Comparison of ENCODE assay signal across 1 cellular context in genomic region chr5:177447611-177448243, GRCh38.
TF ChIP-seq lines count a peak whose summit lies in the region.

No MANE protein-coding gene starts in this region.

TF ChIP-seq in HepG2, 621 proteins besides CTCF, POLR2A, EP300 and RAD21 (continued from another document and continues in another):
- no peak for TF ChIP-seq SNAPC4 (CRISPR knock-in tag; IDR thresholded peaks at IDR 0.05)
- TF ChIP-seq ZNF556 (CRISPR knock-in tag; IDR thresholded peaks at IDR 0.05; ENCODE audit: borderline replicate concordance), result 0 out of 2 replicates have a peak, but pooled peaks have one; percentile 67
- TF ChIP-seq ZNF607 (CRISPR knock-in tag; IDR thresholded peaks at IDR 0.05; ENCODE audit: borderline replicate concordance), result 0 out of 2 replicates have a peak, but pooled peaks have one; percentile 36
- no peak for TF ChIP-seq SYNCRIP (IDR thresholded peaks at IDR 0.05; ENCODE audit: insufficient read depth, low read depth, low read length)
- peak; percentile 90 for TF ChIP-seq RXRA (CRISPR knock-in tag; IDR thresholded peaks at IDR 0.05)
- no peak for TF ChIP-seq KLF15 (CRISPR knock-in tag; IDR thresholded peaks at IDR 0.05; ENCODE audit: borderline replicate concordance)
- peak; percentile 21; the same call in 1 of the 2 replicates for TF ChIP-seq HES4 (CRISPR knock-in tag; IDR thresholded peaks at IDR 0.05; ENCODE audit: borderline replicate concordance)
- TF ChIP-seq, protein P1, sequence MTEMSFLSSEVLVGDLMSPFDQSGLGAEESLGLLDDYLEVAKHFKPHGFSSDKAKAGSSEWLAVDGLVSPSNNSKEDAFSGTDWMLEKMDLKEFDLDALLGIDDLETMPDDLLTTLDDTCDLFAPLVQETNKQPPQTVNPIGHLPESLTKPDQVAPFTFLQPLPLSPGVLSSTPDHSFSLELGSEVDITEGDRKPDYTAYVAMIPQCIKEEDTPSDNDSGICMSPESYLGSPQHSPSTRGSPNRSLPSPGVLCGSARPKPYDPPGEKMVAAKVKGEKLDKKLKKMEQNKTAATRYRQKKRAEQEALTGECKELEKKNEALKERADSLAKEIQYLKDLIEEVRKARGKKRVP (CRISPR knock-in tag; IDR thresholded peaks at IDR 0.05), result 0 out of 4 replicates have a peak, but pooled peaks of 1 of the 2 experiments have one; percentile 3
- TF ChIP-seq ZNF746 (CRISPR knock-in tag; IDR thresholded peaks at IDR 0.05), result no peak
- TF ChIP-seq, protein P2, sequence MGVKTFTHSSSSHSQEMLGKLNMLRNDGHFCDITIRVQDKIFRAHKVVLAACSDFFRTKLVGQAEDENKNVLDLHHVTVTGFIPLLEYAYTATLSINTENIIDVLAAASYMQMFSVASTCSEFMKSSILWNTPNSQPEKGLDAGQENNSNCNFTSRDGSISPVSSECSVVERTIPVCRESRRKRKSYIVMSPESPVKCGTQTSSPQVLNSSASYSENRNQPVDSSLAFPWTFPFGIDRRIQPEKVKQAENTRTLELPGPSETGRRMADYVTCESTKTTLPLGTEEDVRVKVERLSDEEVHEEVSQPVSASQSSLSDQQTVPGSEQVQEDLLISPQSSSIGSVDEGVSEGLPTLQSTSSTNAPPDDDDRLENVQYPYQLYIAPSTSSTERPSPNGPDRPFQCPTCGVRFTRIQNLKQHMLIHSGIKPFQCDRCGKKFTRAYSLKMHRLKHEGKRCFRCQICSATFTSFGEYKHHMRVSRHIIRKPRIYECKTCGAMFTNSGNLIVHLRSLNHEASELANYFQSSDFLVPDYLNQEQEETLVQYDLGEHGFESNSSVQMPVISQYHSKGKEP (CRISPR knock-in tag; IDR thresholded peaks at IDR 0.05), result no peak
- peak; percentile 67 for TF ChIP-seq RXRB (CRISPR knock-in tag; IDR thresholded peaks at IDR 0.05; ENCODE audit: borderline replicate concordance)
- peak; percentile 74 for TF ChIP-seq ESRRA (CRISPR knock-in tag; IDR thresholded peaks at IDR 0.05; ENCODE audit: low read depth)
- no peak for TF ChIP-seq ZMYM4 (CRISPR knock-in tag; IDR thresholded peaks at IDR 0.05)
- TF ChIP-seq FOXA3 (CRISPR knock-in tag; IDR thresholded peaks at IDR 0.05), result peak; percentile 57; the same call in 1 of the 2 replicates
- no peak for TF ChIP-seq MAF1 (CRISPR knock-in tag; IDR thresholded peaks at IDR 0.05; ENCODE audit: borderline replicate concordance)
- TF ChIP-seq GLI4 (CRISPR knock-in tag; IDR thresholded peaks at IDR 0.05; ENCODE audit: borderline replicate concordance), result no peak
- peak; percentile 70; the same call in 1 of the 2 replicates for TF ChIP-seq ZSCAN21 (CRISPR knock-in tag; IDR thresholded peaks at IDR 0.05; ENCODE audit: borderline replicate concordance)
- no peak for TF ChIP-seq PLRG1 (conservative IDR thresholded peaks at IDR 0.05)
- no peak for TF ChIP-seq KAT7 (CRISPR knock-in tag; IDR thresholded peaks at IDR 0.05; ENCODE audit: borderline replicate concordance)
- peak; percentile 13; the same call in 1 of the 2 replicates for TF ChIP-seq SIX1 (CRISPR knock-in tag; IDR thresholded peaks at IDR 0.05; ENCODE audit: borderline replicate concordance)
- no peak for TF ChIP-seq ATAD3A (CRISPR knock-in tag; IDR thresholded peaks at IDR 0.05)
- TF ChIP-seq BCL3 (CRISPR knock-in tag; IDR thresholded peaks at IDR 0.05), result no peak
- no peak for TF ChIP-seq ZNF329 (CRISPR knock-in tag; IDR thresholded peaks at IDR 0.05; ENCODE audit: low read depth)
- TF ChIP-seq HCFC1 (IDR thresholded peaks at IDR 0.05; ENCODE audit: low read depth, low read length), result no peak
- TF ChIP-seq AGO2 (optimal IDR thresholded peaks at IDR 0.05; ENCODE audit: low read depth, low read length), result peak; percentile 20
- TF ChIP-seq, protein P3, sequence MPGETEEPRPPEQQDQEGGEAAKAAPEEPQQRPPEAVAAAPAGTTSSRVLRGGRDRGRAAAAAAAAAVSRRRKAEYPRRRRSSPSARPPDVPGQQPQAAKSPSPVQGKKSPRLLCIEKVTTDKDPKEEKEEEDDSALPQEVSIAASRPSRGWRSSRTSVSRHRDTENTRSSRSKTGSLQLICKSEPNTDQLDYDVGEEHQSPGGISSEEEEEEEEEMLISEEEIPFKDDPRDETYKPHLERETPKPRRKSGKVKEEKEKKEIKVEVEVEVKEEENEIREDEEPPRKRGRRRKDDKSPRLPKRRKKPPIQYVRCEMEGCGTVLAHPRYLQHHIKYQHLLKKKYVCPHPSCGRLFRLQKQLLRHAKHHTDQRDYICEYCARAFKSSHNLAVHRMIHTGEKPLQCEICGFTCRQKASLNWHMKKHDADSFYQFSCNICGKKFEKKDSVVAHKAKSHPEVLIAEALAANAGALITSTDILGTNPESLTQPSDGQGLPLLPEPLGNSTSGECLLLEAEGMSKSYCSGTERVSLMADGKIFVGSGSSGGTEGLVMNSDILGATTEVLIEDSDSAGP (CRISPR knock-in tag; IDR thresholded peaks at IDR 0.05; ENCODE audit: borderline replicate concordance), result peak; percentile 51; the same call in 1 of the 2 replicates
- no peak for TF ChIP-seq ZFP90 (CRISPR knock-in tag; IDR thresholded peaks at IDR 0.05; ENCODE audit: borderline replicate concordance)
- no peak for TF ChIP-seq ZNF674 (CRISPR knock-in tag; IDR thresholded peaks at IDR 0.05; ENCODE audit: low read depth)
- TF ChIP-seq, protein P4, sequence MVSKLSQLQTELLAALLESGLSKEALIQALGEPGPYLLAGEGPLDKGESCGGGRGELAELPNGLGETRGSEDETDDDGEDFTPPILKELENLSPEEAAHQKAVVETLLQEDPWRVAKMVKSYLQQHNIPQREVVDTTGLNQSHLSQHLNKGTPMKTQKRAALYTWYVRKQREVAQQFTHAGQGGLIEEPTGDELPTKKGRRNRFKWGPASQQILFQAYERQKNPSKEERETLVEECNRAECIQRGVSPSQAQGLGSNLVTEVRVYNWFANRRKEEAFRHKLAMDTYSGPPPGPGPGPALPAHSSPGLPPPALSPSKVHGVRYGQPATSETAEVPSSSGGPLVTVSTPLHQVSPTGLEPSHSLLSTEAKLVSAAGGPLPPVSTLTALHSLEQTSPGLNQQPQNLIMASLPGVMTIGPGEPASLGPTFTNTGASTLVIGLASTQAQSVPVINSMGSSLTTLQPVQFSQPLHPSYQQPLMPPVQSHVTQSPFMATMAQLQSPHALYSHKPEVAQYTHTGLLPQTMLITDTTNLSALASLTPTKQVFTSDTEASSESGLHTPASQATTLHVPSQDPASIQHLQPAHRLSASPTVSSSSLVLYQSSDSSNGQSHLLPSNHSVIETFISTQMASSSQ (IDR thresholded peaks at IDR 0.05; ENCODE audit: low read depth), result no peak
- TF ChIP-seq, protein P4 (CRISPR knock-in tag; IDR thresholded peaks at IDR 0.05; ENCODE audit: borderline replicate concordance), result peak; percentile 75; the same call in 1 of the 2 replicates
- TF ChIP-seq, protein P5, sequence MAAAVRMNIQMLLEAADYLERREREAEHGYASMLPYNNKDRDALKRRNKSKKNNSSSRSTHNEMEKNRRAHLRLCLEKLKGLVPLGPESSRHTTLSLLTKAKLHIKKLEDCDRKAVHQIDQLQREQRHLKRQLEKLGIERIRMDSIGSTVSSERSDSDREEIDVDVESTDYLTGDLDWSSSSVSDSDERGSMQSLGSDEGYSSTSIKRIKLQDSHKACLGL (CRISPR knock-in tag; IDR thresholded peaks at IDR 0.05), result peak; percentile 45; the same call in 1 of the 2 replicates
- no peak for TF ChIP-seq KDM6A (CRISPR knock-in tag; IDR thresholded peaks at IDR 0.05; ENCODE audit: low read depth)
- no peak for TF ChIP-seq ZNF724P (CRISPR knock-in tag; IDR thresholded peaks at IDR 0.05; ENCODE audit: borderline replicate concordance)
- TF ChIP-seq, protein P6, sequence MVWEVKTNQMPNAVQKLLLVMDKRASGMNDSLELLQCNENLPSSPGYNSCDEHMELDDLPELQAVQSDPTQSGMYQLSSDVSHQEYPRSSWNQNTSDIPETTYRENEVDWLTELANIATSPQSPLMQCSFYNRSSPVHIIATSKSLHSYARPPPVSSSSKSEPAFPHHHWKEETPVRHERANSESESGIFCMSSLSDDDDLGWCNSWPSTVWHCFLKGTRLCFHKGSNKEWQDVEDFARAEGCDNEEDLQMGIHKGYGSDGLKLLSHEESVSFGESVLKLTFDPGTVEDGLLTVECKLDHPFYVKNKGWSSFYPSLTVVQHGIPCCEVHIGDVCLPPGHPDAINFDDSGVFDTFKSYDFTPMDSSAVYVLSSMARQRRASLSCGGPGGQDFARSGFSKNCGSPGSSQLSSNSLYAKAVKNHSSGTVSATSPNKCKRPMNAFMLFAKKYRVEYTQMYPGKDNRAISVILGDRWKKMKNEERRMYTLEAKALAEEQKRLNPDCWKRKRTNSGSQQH (CRISPR knock-in tag; IDR thresholded peaks at IDR 0.05; ENCODE audit: low read depth), result no peak
- TF ChIP-seq ZNF317 (CRISPR knock-in tag; IDR thresholded peaks at IDR 0.05), result peak; percentile 76
- TF ChIP-seq, protein P7, sequence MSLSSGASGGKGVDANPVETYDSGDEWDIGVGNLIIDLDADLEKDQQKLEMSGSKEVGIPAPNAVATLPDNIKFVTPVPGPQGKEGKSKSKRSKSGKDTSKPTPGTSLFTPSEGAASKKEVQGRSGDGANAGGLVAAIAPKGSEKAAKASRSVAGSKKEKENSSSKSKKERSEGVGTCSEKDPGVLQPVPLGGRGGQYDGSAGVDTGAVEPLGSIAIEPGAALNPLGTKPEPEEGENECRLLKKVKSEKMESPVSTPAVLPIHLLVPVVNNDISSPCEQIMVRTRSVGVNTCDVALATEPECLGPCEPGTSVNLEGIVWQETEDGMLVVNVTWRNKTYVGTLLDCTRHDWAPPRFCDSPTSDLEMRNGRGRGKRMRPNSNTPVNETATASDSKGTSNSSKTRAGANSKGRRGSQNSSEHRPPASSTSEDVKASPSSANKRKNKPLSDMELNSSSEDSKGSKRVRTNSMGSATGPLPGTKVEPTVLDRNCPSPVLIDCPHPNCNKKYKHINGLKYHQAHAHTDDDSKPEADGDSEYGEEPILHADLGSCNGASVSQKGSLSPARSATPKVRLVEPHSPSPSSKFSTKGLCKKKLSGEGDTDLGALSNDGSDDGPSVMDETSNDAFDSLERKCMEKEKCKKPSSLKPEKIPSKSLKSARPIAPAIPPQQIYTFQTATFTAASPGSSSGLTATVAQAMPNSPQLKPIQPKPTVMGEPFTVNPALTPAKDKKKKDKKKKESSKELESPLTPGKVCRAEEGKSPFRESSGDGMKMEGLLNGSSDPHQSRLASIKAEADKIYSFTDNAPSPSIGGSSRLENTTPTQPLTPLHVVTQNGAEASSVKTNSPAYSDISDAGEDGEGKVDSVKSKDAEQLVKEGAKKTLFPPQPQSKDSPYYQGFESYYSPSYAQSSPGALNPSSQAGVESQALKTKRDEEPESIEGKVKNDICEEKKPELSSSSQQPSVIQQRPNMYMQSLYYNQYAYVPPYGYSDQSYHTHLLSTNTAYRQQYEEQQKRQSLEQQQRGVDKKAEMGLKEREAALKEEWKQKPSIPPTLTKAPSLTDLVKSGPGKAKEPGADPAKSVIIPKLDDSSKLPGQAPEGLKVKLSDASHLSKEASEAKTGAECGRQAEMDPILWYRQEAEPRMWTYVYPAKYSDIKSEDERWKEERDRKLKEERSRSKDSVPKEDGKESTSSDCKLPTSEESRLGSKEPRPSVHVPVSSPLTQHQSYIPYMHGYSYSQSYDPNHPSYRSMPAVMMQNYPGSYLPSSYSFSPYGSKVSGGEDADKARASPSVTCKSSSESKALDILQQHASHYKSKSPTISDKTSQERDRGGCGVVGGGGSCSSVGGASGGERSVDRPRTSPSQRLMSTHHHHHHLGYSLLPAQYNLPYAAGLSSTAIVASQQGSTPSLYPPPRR (CRISPR knock-in tag; IDR thresholded peaks at IDR 0.05; ENCODE audit: borderline replicate concordance), result peak; percentile 60; the same call in 1 of the 2 replicates
- TF ChIP-seq NFE2L1 (CRISPR knock-in tag; IDR thresholded peaks at IDR 0.05; ENCODE audit: borderline replicate concordance), result no peak
